Comparison of ENCODE assay signal across 9 cellular contexts in the genomic region with DNA sequence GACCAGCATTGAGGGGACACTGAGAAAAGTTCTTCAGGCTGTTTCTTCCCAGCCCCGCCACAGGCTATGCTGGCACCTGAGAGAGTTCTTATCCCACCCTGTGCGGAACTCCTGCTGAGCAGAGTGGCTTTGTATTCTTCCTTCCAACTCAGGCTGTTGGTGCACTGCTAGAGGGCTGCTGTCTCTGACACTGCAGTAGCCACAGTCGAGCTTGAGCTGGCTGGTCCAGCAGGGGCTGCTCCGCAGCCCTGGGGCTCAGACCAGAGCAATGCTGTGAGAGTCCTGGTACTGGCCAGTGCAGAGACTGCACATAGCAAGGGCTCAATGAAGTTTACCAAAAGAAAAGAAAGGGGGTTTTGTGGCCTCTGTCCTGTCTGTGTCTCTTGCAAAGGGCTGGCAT. TPM values are rescaled to one million over a fixed set of nuclear protein-coding genes. Genes with fewer than 3 reads are reported as not detected.
DNase-seq lines count a peak whose midpoint lies in the region; ATAC-seq lines count a peak whose summit lies in the region.
"Had no signal": no experiment of that assay in that cellular context is flagged by ENCODE, and none has a peak within 500 bp of the region (broad histone marks: within the 10 kb centered on the region; RNA-seq: fewer than 3 reads in every experiment).

No MANE protein-coding gene starts in this region.

- no peak overlapping the region for H2AK5ac ChIP-seq in neuronal stem cell (ENCODE audit: low read depth, low read length)

- H2AFZ ChIP-seq in Karpas-422 (ENCODE audit: low read length) (no peak overlapping the region), neuronal stem cell (ENCODE audit: low read length) (no peak overlapping the region)

- H3K36me3 Mint-ChIP-seq in dendritic cell treated with granulocyte-macrophage colony-stimulating factor and Interleukin-4, amounts not matched to agents 40 ng/mL and 50 ng/mL, for 4 days (ENCODE audit: low read depth): peaks cover 78% of the 10 kb centered on the region

- H3K4ac ChIP-seq in neuronal stem cell (ENCODE audit: low read length): no peak overlapping the region

- peaks cover 72% of the 10 kb centered on the region for H3K4me1 Mint-ChIP-seq in dendritic cell treated with granulocyte-macrophage colony-stimulating factor and Interleukin-4, amounts not matched to agents 40 ng/mL and 50 ng/mL, for 4 days (ENCODE audit: low read depth)

- H4K91ac ChIP-seq in neuronal stem cell (ENCODE audit: low read depth, low read length, poor library complexity): no peak overlapping the region

- H3K23ac ChIP-seq in neuronal stem cell (ENCODE audit: low read depth, low read length, poor library complexity): no peak overlapping the region

- H3K36me3 ChIP-seq in BLaER1 treated with 17β-estradiol and CSF1 and Interleukin-3, amounts not matched to agents 10 nM and 100 nM: peaks cover 21 to 54% (median 43%) of the 10 kb centered on the region in 11 experiments; a peak in 20 of 22 replicates
- H3K36me3 ChIP-seq in Karpas-422 (ENCODE audit: insufficient read depth, low read length) (peaks cover 10% of the 10 kb centered on the region; the same call in 1 of the 2 replicates), neuronal stem cell (replicated peaks in 1 of 2; ENCODE audit: control insufficient read depth in 2 of 2, insufficient read depth in 2 of 2, low read length in 2 of 2) (peaks cover 5 to 47% of the 10 kb centered on the region in 2 donors)

- H3K9me3 ChIP-seq in BLaER1 treated with 17β-estradiol and CSF1 and Interleukin-3, amounts not matched to agents 10 nM and 100 nM (replicated peaks in 1 of 11): no peaks in the 10 kb centered on the region
- H3K9me3 ChIP-seq in Karpas-422 (ENCODE audit: low read length) (no peaks in the 10 kb centered on the region), neuronal stem cell (replicated peaks in 1 of 2; ENCODE audit: control insufficient read depth in 2 of 2, insufficient read depth in 1 of 2, low read depth in 1 of 2, low read length in 2 of 2) (no peaks in the 10 kb centered on the region)

- H2BK5ac ChIP-seq in neuronal stem cell (ENCODE audit: low read length): no peak overlapping the region

- H3K27ac Mint-ChIP-seq in dendritic cell treated with granulocyte-macrophage colony-stimulating factor and Interleukin-4, amounts not matched to agents 40 ng/mL and 50 ng/mL, for 4 days: peak overlapping the region; percentile 97

- peak overlapping the region; percentile 83 to 99 (median 94); a peak in 21 of 22 replicates for H3K27ac ChIP-seq in BLaER1 treated with 17β-estradiol and CSF1 and Interleukin-3, amounts not matched to agents 10 nM and 100 nM
- H3K27ac ChIP-seq in Karpas-422 (ENCODE audit: low read length) (peak overlapping the region; percentile 90), neuronal stem cell (replicated peaks; ENCODE audit: low read length) (peak overlapping the region; percentile 75)

- H3K9me3 Mint-ChIP-seq in dendritic cell treated with granulocyte-macrophage colony-stimulating factor and Interleukin-4, amounts not matched to agents 40 ng/mL and 50 ng/mL, for 4 days: no peaks in the 10 kb centered on the region

- peak overlapping the region; percentile 92 to 99 (median 97); a peak in 21 of 22 replicates for H3K9ac ChIP-seq in BLaER1 treated with 17β-estradiol and CSF1 and Interleukin-3, amounts not matched to agents 10 nM and 100 nM
- peak overlapping the region; percentile 95 for H3K9ac ChIP-seq in Karpas-422 (ENCODE audit: low read length)
- no peak overlapping the region for H3K9ac ChIP-seq in neuronal stem cell (ENCODE audit: low read depth, low read length, poor library complexity)

- ATAC-seq in GM19397 (IDR thresholded peaks at IDR 0.05; ENCODE audit: unreplicated experiment) (no peak), GM19467 (IDR thresholded peaks at IDR 0.05; ENCODE audit: unreplicated experiment) (no peak)

- peaks cover 12% of the 10 kb centered on the region for H3K79me1 ChIP-seq in neuronal stem cell (ENCODE audit: low read depth, low read length)

- no peak overlapping the region for H2BK12ac ChIP-seq in neuronal stem cell (ENCODE audit: low read length)

- peaks cover 53 to 84% (median 67%) of the 10 kb centered on the region in 11 experiments for H4K20me1 ChIP-seq in BLaER1 treated with 17β-estradiol and CSF1 and Interleukin-3, amounts not matched to agents 10 nM and 100 nM
- H4K20me1 ChIP-seq in Karpas-422 (ENCODE audit: insufficient read depth, low read depth, low read length): peaks cover 43% of the 10 kb centered on the region

- peaks cover 67 to 80% (median 75%) of the 10 kb centered on the region in 10 experiments for H3K4me1 ChIP-seq in BLaER1 treated with 17β-estradiol and CSF1 and Interleukin-3, amounts not matched to agents 10 nM and 100 nM
- H3K4me1 ChIP-seq in Karpas-422 (ENCODE audit: low read length) (peaks cover 71% of the 10 kb centered on the region), neuronal stem cell (ENCODE audit: control insufficient read depth in 2 of 2, insufficient read depth in 1 of 2, low read depth in 1 of 2, low read length in 2 of 2) (peaks cover 46 to 60% of the 10 kb centered on the region in 2 donors)

- peak overlapping the region; percentile 99 for H3K4me3 Mint-ChIP-seq in dendritic cell treated with granulocyte-macrophage colony-stimulating factor and Interleukin-4, amounts not matched to agents 40 ng/mL and 50 ng/mL, for 4 days

- peak overlapping the region; percentile 90 to 100 (median 97) for H3K4me2 ChIP-seq in BLaER1 treated with 17β-estradiol and CSF1 and Interleukin-3, amounts not matched to agents 10 nM and 100 nM
- H3K4me2 ChIP-seq in Karpas-422 (ENCODE audit: low read depth, low read length, poor library complexity, severe bottlenecking): peak overlapping the region; percentile 89
- H3K4me2 ChIP-seq in neuronal stem cell (ENCODE audit: insufficient read depth, low read length, poor library complexity, severe bottlenecking): peak overlapping the region; percentile 38

- no peak overlapping the region for H4K8ac ChIP-seq in neuronal stem cell (ENCODE audit: low read depth, low read length)

- peak overlapping the region; percentile 50 for H3K18ac ChIP-seq in neuronal stem cell (ENCODE audit: low read length)

- intact Hi-C loops in dendritic cell treated with granulocyte-macrophage colony-stimulating factor and Interleukin-4, amounts not matched to agents 40 ng/mL and 50 ng/mL, for 4 days (cut with micrococcal nuclease): loop anchor here (5.0 kb wide), 1 partner anchor 98 kb away; no protein-coding TSS in a partner anchor

- H2BK15ac ChIP-seq in neuronal stem cell (ENCODE audit: low read length): no peak overlapping the region

- no peaks in the 10 kb centered on the region for H3K27me3 ChIP-seq in BLaER1 treated with 17β-estradiol and CSF1 and Interleukin-3, amounts not matched to agents 10 nM and 100 nM
- H3K27me3 ChIP-seq in Karpas-422 (ENCODE audit: low read length) (no peaks in the 10 kb centered on the region), neuronal stem cell (ENCODE audit: control insufficient read depth in 3 of 3, insufficient read depth in 3 of 3, low read depth in 1 of 3, low read length in 3 of 3) (no peaks in the 10 kb centered on the region)

- H3K27me3 Mint-ChIP-seq in dendritic cell treated with granulocyte-macrophage colony-stimulating factor and Interleukin-4, amounts not matched to agents 40 ng/mL and 50 ng/mL, for 4 days: no peaks in the 10 kb centered on the region

- H3K4me3 ChIP-seq in BLaER1 treated with 17β-estradiol and CSF1 and Interleukin-3, amounts not matched to agents 10 nM and 100 nM: peak overlapping the region in 7 of 10 experiments; percentile 11 to 100 (median 96); a peak in 10 of 20 replicates
- H3K4me3 ChIP-seq in Karpas-422 (ENCODE audit: low read length) (no peak overlapping the region), neuronal stem cell (ENCODE audit: low read length in 2 of 2) (no peak overlapping the region)

- peaks cover 78% of the 10 kb centered on the region for H3K79me2 ChIP-seq in Karpas-422 (ENCODE audit: low read length)

- no peak overlapping the region for H2BK120ac ChIP-seq in neuronal stem cell (ENCODE audit: low read depth, low read length)

- H3K9me2 ChIP-seq in Karpas-422 (replicated peaks; ENCODE audit: insufficient read depth, low read length): no peaks in the 10 kb centered on the region

- no peak overlapping the region for H3K14ac ChIP-seq in neuronal stem cell (ENCODE audit: low read length)

- DNase-seq in Karpas-422 (no peak), neuronal stem cell (ENCODE audit: low spot score) (no peak), DMS153 (lab: John Stamatoyannopoulos, UW) (no peak), NCI-H510A (lab: John Stamatoyannopoulos, UW) (no peak)

- no CpG with 5 or more reads among the region's 4 CpGs for WGBS in neuronal stem cell (ENCODE audit: extremely low coverage in 2 of 2, insufficient read length in 2 of 2, insufficient replicate concordance in 1 of 2), 2 donors

RNA-seq across cellular contexts. Expression of a gene that starts 3.6 kb away (rescaled TPM):
- total RNA-seq in Karpas-422 (2014; rRNA removed; shearing (Covaris generic); ENCODE audit: low replicate concordance): 151 and 174 TPM in 2 replicates
- 457 TPM for polyA plus RNA-seq in neuronal stem cell (2013, experiment 1 of 2)
- polyA plus RNA-seq in neuronal stem cell (2013, experiment 2 of 2): 458 TPM

RNA-seq across cellular contexts. Expression of a gene that starts 29.3 kb away (rescaled TPM):
- total RNA-seq in Karpas-422 (2014; rRNA removed; shearing (Covaris generic); ENCODE audit: low replicate concordance): 0.15 and 0.29 TPM in 2 replicates
- polyA plus RNA-seq in neuronal stem cell (2013, experiment 1 of 2): 5.0 TPM
- polyA plus RNA-seq in neuronal stem cell (2013, experiment 2 of 2): 5.2 TPM

RNA-seq across cellular contexts. Expression of a gene that starts 34.6 kb away (rescaled TPM):
- total RNA-seq in Karpas-422 (2014; rRNA removed; shearing (Covaris generic); ENCODE audit: low replicate concordance): not detected in 2 replicates
- polyA plus RNA-seq in neuronal stem cell (2013, experiment 1 of 2): 3.5 TPM
- 3.2 TPM for polyA plus RNA-seq in neuronal stem cell (2013, experiment 2 of 2)

RNA-seq across cellular contexts. Expression of a gene that starts 39.2 kb away (rescaled TPM):
- 0.14 TPM in 1 of 2 replicates, not detected in the other for total RNA-seq in Karpas-422 (2014; rRNA removed; shearing (Covaris generic); ENCODE audit: low replicate concordance)
- 0.28 TPM for polyA plus RNA-seq in neuronal stem cell (2013, experiment 1 of 2)
- 0.21 TPM for polyA plus RNA-seq in neuronal stem cell (2013, experiment 2 of 2)

RNA-seq across cellular contexts. Expression of a gene that starts 48.2 kb away (rescaled TPM):
- not detected in 2 replicates for total RNA-seq in Karpas-422 (2014; rRNA removed; shearing (Covaris generic); ENCODE audit: low replicate concordance)
- polyA plus RNA-seq in neuronal stem cell (2013, experiment 1 of 2): 0.03 TPM
- polyA plus RNA-seq in neuronal stem cell (2013, experiment 2 of 2): 0.04 TPM
- total RNA-seq: frontal cortex had no signal

Comparison
In these comparisons a context has a peak if more than half of its experiments do, and no peak if none do; other contexts are left out.
1. H3K4me2 ChIP-seq: peak in every context shown above with its lines; median percentile 97 in BLaER1 treated with 17β-estradiol and CSF1 and Interleukin-3, amounts not matched to agents 10 nM and 100 nM; 89 in Karpas-422; 38 in neuronal stem cell.
2. H3K4me3 ChIP-seq: peak in BLaER1 treated with 17β-estradiol and CSF1 and Interleukin-3, amounts not matched to agents 10 nM and 100 nM (7 of 10); none in Karpas-422 (single experiment) and neuronal stem cell (0 of 2).
3. Peak in every context shown above with its lines, with median percentiles within 50 percentile points of each other: H3K27ac ChIP-seq.